In genomic region chr1:44217809-44218410, GRCh38 we compare ENCODE assay signal across 8 cellular contexts.
DNase-seq lines count a peak whose midpoint lies in the region; ATAC-seq and TF ChIP-seq lines count a peak whose summit lies in the region.

No MANE protein-coding gene starts in this region.

- CTCF ChIA-PET in AG04449 (lab: Yijun Ruan, JAX): interaction anchor here (0.6 to 8.2 kb wide), 52 partner anchors 9 to 434 kb away, joined by 3 to 167 read pairs (median 5); no protein-coding TSS in a partner anchor

- in situ Hi-C loops in T47D (cut with HindIII; ENCODE audit: low pct_unique_long_range_greater_than_20kb, low sequenced_read_pairs): no loop called here

- TF ChIP-seq CTCF in AG04449 (IDR thresholded peaks at IDR 0.05; ENCODE audit: insufficient read depth, low read length, missing control alignments) (peak; percentile 87), WI38 (IDR thresholded peaks at IDR 0.05; ENCODE audit: low read depth, low read length) (peak; percentile 97)

- DNase-seq in AG04449 (ENCODE audit: low read depth, low spot score) (no peak), NCI-H2171 treated with DMSO at 0.1 percent for 48 hours (lab: John Stamatoyannopoulos, UW) (peak; percentile 69), T47D (ENCODE audit: low read depth in 1 of 2, low spot score in 1 of 2) (peak; percentile 26 to 69), inferior parietal cortex (ENCODE audit: extremely low spot score) (peak; percentile 88)
- peak; percentile 84 for DNase-seq in stimulated activated CD4-positive, alpha-beta T cell treated with anti-CD3 and anti-CD28 coated beads, Interleukin-15, amount 100 ng/mL, for 24 hours

- H3K4me3 ChIP-seq in AG04449 (ENCODE audit: low read depth, low read length): no peak overlapping the region
- H3K4me3 ChIP-seq in WI38 (ENCODE audit: low read depth, low read length): no peak overlapping the region

- ATAC-seq in GM19463 (IDR thresholded peaks at IDR 0.05; ENCODE audit: unreplicated experiment) (peak; percentile 59), GM21619 (IDR thresholded peaks at IDR 0.05; ENCODE audit: unreplicated experiment) (no peak)

- POLR2A ChIA-PET in AG04449 (lab: Yijun Ruan, JAX): interaction anchor here (0.5 kb wide), 1 partner anchor 188 kb away, joined by 3 read pairs; no protein-coding TSS in a partner anchor
